ENCODE assay signal across 9 cellular contexts in genomic region chr3:133578548-133579191, GRCh38. TPM values are rescaled to one million over a fixed set of nuclear protein-coding genes. Genes with fewer than 3 reads are reported as not detected.
A peak's percentile ranks its signal among the peaks of the same experiment; 100 is the strongest.
DNase-seq lines count a peak whose midpoint lies in the region; ATAC-seq and TF ChIP-seq lines count a peak whose summit lies in the region.
"Had no signal": no experiment of that assay in that cellular context is flagged by ENCODE, and none has a peak within 500 bp of the region (broad histone marks: within the 10 kb centered on the region; RNA-seq: fewer than 3 reads in every experiment).

No MANE protein-coding gene starts in this region.

- H3K36me3 ChIP-seq in CD4-positive, alpha-beta memory T cell (ENCODE audit: insufficient read depth, low read length) = peaks cover 41% of the 10 kb centered on the region
- H3K36me3 ChIP-seq in body of pancreas (replicated peaks in 1 of 2; ENCODE audit: insufficient read depth in 1 of 2, low read depth in 2 of 2) = peaks cover 0 to 12% of the 10 kb centered on the region in 2 donors

- WGBS in body of pancreas, 2 donors = 8 to 9% methylated on average over 1 of the region's 1 CpG

- peak overlapping the region in 1 of 2 donors; percentile 13 for H3K4me3 ChIP-seq in CD4-positive, alpha-beta memory T cell (ENCODE audit: low read length in 2 of 2)
- no peak overlapping the region for H3K4me3 ChIP-seq in body of pancreas
- H3K4me3 ChIP-seq: SJSA1 had no signal

- no peak for TF ChIP-seq POLR2A in body of pancreas (IDR thresholded peaks at IDR 0.05)

- H3K4me3 Mint-ChIP-seq in CD4-positive, alpha-beta memory T cell = peak overlapping the region; percentile 39 to 96 (median 76)

- ATAC-seq in body of pancreas = no peak
- ATAC-seq in HG03520 (IDR thresholded peaks at IDR 0.05; ENCODE audit: unreplicated experiment) = no peak
- no peak for ATAC-seq in HG02885 (IDR thresholded peaks at IDR 0.05; ENCODE audit: poor library complexity, unreplicated experiment)
- ATAC-seq in GM21367 (IDR thresholded peaks at IDR 0.05; ENCODE audit: unreplicated experiment) = no peak

- H3K27me3 ChIP-seq in CD4-positive, alpha-beta memory T cell (ENCODE audit: insufficient read depth, low read length) = no peaks in the 10 kb centered on the region
- no peaks in the 10 kb centered on the region for H3K27me3 ChIP-seq in body of pancreas
- H3K27me3 ChIP-seq: SJSA1 had no signal

- no peaks in the 10 kb centered on the region for H3K9me3 ChIP-seq in CD4-positive, alpha-beta memory T cell (ENCODE audit: control insufficient read depth in 1 of 2, low read length in 2 of 2)
- no peaks in the 10 kb centered on the region for H3K9me3 ChIP-seq in body of pancreas
- H3K9me3 ChIP-seq: SJSA1 had no signal

- POLR2A ChIA-PET in CD4-positive, alpha-beta memory T cell (lab: Charles Lee; ENCODE audit: partially characterized antibody) = interaction anchor here (0.6 to 2.5 kb wide), 4 partner anchors 21 to 852 kb away, joined by 3 to 8 read pairs (median 5); no protein-coding TSS in a partner anchor

- intact Hi-C loops in CD4-positive, alpha-beta memory T cell (cut with micrococcal nuclease) = loop anchor here (1.0 kb wide), 1 partner anchor 90 kb away; no protein-coding TSS in a partner anchor
- intact Hi-C loops in body of pancreas (cut with DNase I) = no loop called here

- peaks cover 45 to 76% (median 65%) of the 10 kb centered on the region in 4 donors for H3K4me1 Mint-ChIP-seq in CD4-positive, alpha-beta memory T cell

- peak overlapping the region; percentile 28 for H3K27ac ChIP-seq in CD4-positive, alpha-beta memory T cell (ENCODE audit: low read depth, low read length)
- H3K27ac ChIP-seq in body of pancreas = peak overlapping the region in 1 of 4 donors; percentile 16
- H3K27ac ChIP-seq: SJSA1 had no signal

- H3K27ac Mint-ChIP-seq in CD4-positive, alpha-beta memory T cell = peak overlapping the region in 6 of 7 donors; percentile 56 to 97 (median 68)

- peak in 1 of 5 donors; percentile 19 for DNase-seq in CD4-positive, alpha-beta memory T cell
- DNase-seq in HuH-7 (ENCODE audit: low spot score) = peak; percentile 81
- peak in 1 of 4 donors; percentile 15 for DNase-seq in body of pancreas
- DNase-seq in myocyte (ENCODE audit: low read depth) = peak; percentile 47
- DNase-seq in NCI-H1105 treated with DMSO at 0.1 percent for 48 hours (lab: John Stamatoyannopoulos, UW) = no peak

- TF ChIP-seq CTCF in body of pancreas (IDR thresholded peaks at IDR 0.05) = peak in 6 of 7 experiments; percentile 40 to 60 (median 57)

- H3K36me3 Mint-ChIP-seq in CD4-positive, alpha-beta memory T cell = peaks cover 43 to 77% of the 10 kb centered on the region in 2 donors

- H3K9me3 Mint-ChIP-seq in CD4-positive, alpha-beta memory T cell = no peaks in the 10 kb centered on the region

- peaks cover 78% of the 10 kb centered on the region for H3K4me1 ChIP-seq in CD4-positive, alpha-beta memory T cell (ENCODE audit: insufficient read depth, low read length)
- peaks cover 41% of the 10 kb centered on the region for H3K4me1 ChIP-seq in body of pancreas

- CTCF ChIA-PET in CD4-positive, alpha-beta memory T cell (lab: Charles Lee; ENCODE audit: partially characterized antibody) = interaction anchor here (0.8 to 6.7 kb wide), 13 partner anchors 9 to 861 kb away, joined by 3 to 123 read pairs (median 4); no protein-coding TSS in a partner anchor

- H3K27me3 Mint-ChIP-seq in CD4-positive, alpha-beta memory T cell = no peaks in the 10 kb centered on the region

RNA-seq across cellular contexts. Expression of gene CDV3, which starts 5.2 kb away (rescaled TPM):
- 100 to 1,000 TPM; 208 to 212 TPM for total RNA-seq in CD4-positive, alpha-beta memory T cell
- 10 to 100 TPM; 33.5 to 80.5 TPM for polyA plus RNA-seq in CD4-positive, alpha-beta memory T cell
- 10 to 100 TPM; 67.6 to 70.3 TPM for total RNA-seq in body of pancreas
- total RNA-seq in myocyte = 396 and 434 TPM in 2 replicates
- 192 TPM for polyA plus RNA-seq in myocyte (2012)
